Comparison of ENCODE assay signal across 15 cellular contexts in genomic region chr10:86673827-86674581, GRCh38. TPM values are rescaled to one million over a fixed set of nuclear protein-coding genes. Genes with fewer than 3 reads are reported as not detected.
A peak's percentile ranks its signal among the peaks of the same experiment; 100 is the strongest.
DNase-seq lines count a peak whose midpoint lies in the region; ATAC-seq and TF ChIP-seq lines count a peak whose summit lies in the region.
"Had no signal": no experiment of that assay in that cellular context is flagged by ENCODE, and none has a peak within 500 bp of the region (broad histone marks: within the 10 kb centered on the region; RNA-seq: fewer than 3 reads in every experiment).

No MANE protein-coding gene starts in this region.

- no peaks in the 10 kb centered on the region for H3K27me3 ChIP-seq in HAP-1 (ENCODE audit: low read depth)
- H3K27me3 ChIP-seq in right atrium auricular region: no peaks in the 10 kb centered on the region
- peaks cover 5% of the 10 kb centered on the region for H3K27me3 ChIP-seq in skeletal muscle satellite cell (ENCODE audit: control insufficient read depth, insufficient read depth, low read length)
- H3K27me3 ChIP-seq: MG63 had no signal

- H3K27ac Mint-ChIP-seq in activated naive CD8-positive, alpha-beta T cell treated with anti-CD3 and anti-CD28 coated beads, Interleukin-2, amount 50 U/mL, for 24 hours: no peak overlapping the region
- H3K27ac Mint-ChIP-seq in stimulated activated naive CD8-positive, alpha-beta T cell treated with anti-CD3 and anti-CD28 coated beads, Interleukin-15, amount 100 ng/mL, for 72 hours: peak overlapping the region in 1 of 2 donors; percentile 66
- H3K27ac Mint-ChIP-seq: activated B cell treated with CpG ODN at 0.5 μM for 24 hours; activated naive CD4-positive, alpha-beta T cell treated with anti-CD3 and anti-CD28 coated beads for 36 hours had no signal

- TF ChIP-seq CTCF in right atrium auricular region (IDR thresholded peaks at IDR 0.05): no peak

- ATAC-seq in GM21447 (IDR thresholded peaks at IDR 0.05; ENCODE audit: unreplicated experiment): no peak
- no peak for ATAC-seq in activated naive CD8-positive, alpha-beta T cell treated with anti-CD3 and anti-CD28 coated beads, Interleukin-2, amount 50 U/mL, for 24 hours
- no peak for ATAC-seq in stimulated activated naive CD8-positive, alpha-beta T cell treated with anti-CD3 and anti-CD28 coated beads, Interleukin-15, amount 100 ng/mL, for 72 hours
- ATAC-seq: PC-3 had no signal

- DNase-seq in HAP-1 (ENCODE audit: low spot score in 2 of 2): peak; percentile 42 to 59
- DNase-seq in NCI-H69 (lab: John Stamatoyannopoulos, UW): peak; percentile 86
- DNase-seq in right atrium auricular region (ENCODE audit: low spot score): no peak
- DNase-seq in HPDE6-E6E7 (ENCODE audit: extremely low spot score): no peak
- no peak for DNase-seq in activated naive CD8-positive, alpha-beta T cell treated with anti-CD3 and anti-CD28 coated beads, Interleukin-2, amount 50 U/mL, for 24 hours
- no peak for DNase-seq in stimulated activated naive CD8-positive, alpha-beta T cell treated with anti-CD3 and anti-CD28 coated beads, Interleukin-15, amount 100 ng/mL, for 72 hours
- DNase-seq: activated B cell treated with CpG ODN at 0.5 μM for 24 hours; activated naive CD4-positive, alpha-beta T cell treated with anti-CD3 and anti-CD28 coated beads for 36 hours; DND-41; effector memory CD4-positive, alpha-beta T cell; MG63; PC-3 had no signal

- H3K9me3 ChIP-seq in HAP-1 (no peaks in the 10 kb centered on the region), right atrium auricular region (no peaks in the 10 kb centered on the region), skeletal muscle satellite cell (replicated peaks; ENCODE audit: low read length) (no peaks in the 10 kb centered on the region)
- H3K9me3 ChIP-seq: MG63 had no signal

- H3K9ac ChIP-seq in skeletal muscle satellite cell (ENCODE audit: low read depth, low read length): no peak overlapping the region

- in situ Hi-C loops in HAP-1 (cut with MboI; ENCODE audit: low sequenced_read_pairs): no loop called here

- peaks cover 9% of the 10 kb centered on the region for H3K4me1 ChIP-seq in HAP-1
- H3K4me1 ChIP-seq in right atrium auricular region: peaks cover 0 to 58% of the 10 kb centered on the region in 2 donors
- H3K4me1 ChIP-seq in skeletal muscle satellite cell (ENCODE audit: control insufficient read depth, insufficient read depth, low read length): peaks cover 21% of the 10 kb centered on the region

- H3K4me3 ChIP-seq in HAP-1 (no peak overlapping the region), right atrium auricular region (peak overlapping the region; percentile 58 to 85), skeletal muscle satellite cell (ENCODE audit: low read length) (no peak overlapping the region)
- H3K4me3 ChIP-seq: MG63 had no signal

- H3K27ac ChIP-seq in right atrium auricular region: peak overlapping the region; percentile 91 to 98

- no peak overlapping the region for H3K4me3 Mint-ChIP-seq in activated naive CD8-positive, alpha-beta T cell treated with anti-CD3 and anti-CD28 coated beads, Interleukin-2, amount 50 U/mL, for 24 hours
- no peak overlapping the region for H3K4me3 Mint-ChIP-seq in stimulated activated naive CD8-positive, alpha-beta T cell treated with anti-CD3 and anti-CD28 coated beads, Interleukin-15, amount 100 ng/mL, for 72 hours
- H3K4me3 Mint-ChIP-seq: activated B cell treated with CpG ODN at 0.5 μM for 24 hours; activated naive CD4-positive, alpha-beta T cell treated with anti-CD3 and anti-CD28 coated beads for 36 hours had no signal

- peak overlapping the region; percentile 16 for H3K4me2 ChIP-seq in skeletal muscle satellite cell (ENCODE audit: low read length)

- no peaks in the 10 kb centered on the region for H3K4me1 Mint-ChIP-seq in activated naive CD8-positive, alpha-beta T cell treated with anti-CD3 and anti-CD28 coated beads, Interleukin-2, amount 50 U/mL, for 24 hours
- H3K4me1 Mint-ChIP-seq in stimulated activated naive CD8-positive, alpha-beta T cell treated with anti-CD3 and anti-CD28 coated beads, Interleukin-15, amount 100 ng/mL, for 72 hours: no peaks in the 10 kb centered on the region

- no peaks in the 10 kb centered on the region for H3K36me3 ChIP-seq in HAP-1 (replicated peaks)
- peaks cover 83% of the 10 kb centered on the region for H3K36me3 ChIP-seq in right atrium auricular region
- H3K36me3 ChIP-seq in skeletal muscle satellite cell (ENCODE audit: insufficient read depth, low read length): no peaks in the 10 kb centered on the region
- H3K36me3 ChIP-seq: MG63 had no signal

- no peaks in the 10 kb centered on the region for H3K36me3 Mint-ChIP-seq in activated naive CD8-positive, alpha-beta T cell treated with anti-CD3 and anti-CD28 coated beads, Interleukin-2, amount 50 U/mL, for 24 hours (ENCODE audit: low read depth)

- H3K9me3 Mint-ChIP-seq in activated naive CD8-positive, alpha-beta T cell treated with anti-CD3 and anti-CD28 coated beads, Interleukin-2, amount 50 U/mL, for 24 hours: no peaks in the 10 kb centered on the region
- no peaks in the 10 kb centered on the region for H3K9me3 Mint-ChIP-seq in stimulated activated naive CD8-positive, alpha-beta T cell treated with anti-CD3 and anti-CD28 coated beads, Interleukin-15, amount 100 ng/mL, for 72 hours
- H3K9me3 Mint-ChIP-seq: activated B cell treated with CpG ODN at 0.5 μM for 24 hours; activated naive CD4-positive, alpha-beta T cell treated with anti-CD3 and anti-CD28 coated beads for 36 hours had no signal

- no peaks in the 10 kb centered on the region for H3K27me3 Mint-ChIP-seq in activated naive CD8-positive, alpha-beta T cell treated with anti-CD3 and anti-CD28 coated beads, Interleukin-2, amount 50 U/mL, for 24 hours
- H3K27me3 Mint-ChIP-seq in stimulated activated naive CD8-positive, alpha-beta T cell treated with anti-CD3 and anti-CD28 coated beads, Interleukin-15, amount 100 ng/mL, for 72 hours: no peaks in the 10 kb centered on the region

RNA-seq across cellular contexts. Expression of gene LDB3, which starts 5.7 kb away (rescaled TPM):
- total RNA-seq in right atrium auricular region: 100 to 1,000 TPM; 448 to 908 TPM
- total RNA-seq in skeletal muscle satellite cell (2012; rRNA removed): 1.3 TPM in 1 of 2 replicates, not detected in the other
- total RNA-seq: activated B cell treated with CpG ODN at 0.5 μM for 24 hours, pulmonary artery endothelial cell had no signal

RNA-seq across cellular contexts. Expression of gene OPN4, which starts 19.7 kb away (rescaled TPM):
- total RNA-seq in right atrium auricular region: under 1 TPM; 0.19 to 0.31 TPM
- total RNA-seq in skeletal muscle satellite cell (2012; rRNA removed): not detected in 2 replicates
- total RNA-seq: activated B cell treated with CpG ODN at 0.5 μM for 24 hours; activated naive CD4-positive, alpha-beta T cell treated with anti-CD3 and anti-CD28 coated beads for 36 hours; PC-3; pulmonary artery endothelial cell had no signal

Comparison
In these comparisons a context has a peak if more than half of its experiments do, and no peak if none do; other contexts are left out.
1. DNase-seq: peak in HAP-1 (2 of 2) and NCI-H69 (single experiment); none in right atrium auricular region (single experiment), HPDE6-E6E7 (single experiment), activated naive CD8-positive, alpha-beta T cell treated with anti-CD3 and anti-CD28 coated beads, Interleukin-2, amount 50 U/mL, for 24 hours (single experiment) and stimulated activated naive CD8-positive, alpha-beta T cell treated with anti-CD3 and anti-CD28 coated beads, Interleukin-15, amount 100 ng/mL, for 72 hours (0 of 2).
2. H3K4me3 ChIP-seq: peak in right atrium auricular region (2 of 2); none in HAP-1 (single experiment) and skeletal muscle satellite cell (single experiment).